Comparison of ENCODE assay signal across 8 cellular contexts in genomic region chr7:20172736-20173334, GRCh38. TPM values are rescaled to one million over a fixed set of nuclear protein-coding genes. Genes with fewer than 3 reads are reported as not detected.
DNase-seq lines count a peak whose midpoint lies in the region; ATAC-seq lines count a peak whose summit lies in the region.

No MANE protein-coding gene starts in this region.

- H3K36me3 Mint-ChIP-seq in naive B cell, result peaks cover 0 to 6% of the 10 kb centered on the region in 2 donors

- no peaks in the 10 kb centered on the region for H3K27me3 Mint-ChIP-seq in naive B cell

- H3K4me1 Mint-ChIP-seq in naive B cell, result no peaks in the 10 kb centered on the region

- no peak overlapping the region for H3K27ac Mint-ChIP-seq in naive B cell

- H3K4me3 Mint-ChIP-seq in naive B cell, result no peak overlapping the region

- peak; percentile 47 to 60 for ATAC-seq in naive B cell (ENCODE audit: low read depth in 2 of 2)

- DNase-seq in 8988T, result peak; percentile 14
- peak; percentile 89 for DNase-seq in ELF-1 (ENCODE audit: low read depth, low spot score)
- DNase-seq in HK-2 (ENCODE audit: unreplicated experiment), result peak; percentile 63
- DNase-seq in OCI-M1 (lab: John Stamatoyannopoulos, UW), result peak; percentile 66
- peak; percentile 74 for DNase-seq in ecto neural progenitor cell (ENCODE audit: low spot score)
- peak; percentile 25 for DNase-seq in naive B cell
- no peak for DNase-seq in effector CD4-positive, alpha-beta T cell
- DNase-seq in NK-92 (lab: John Stamatoyannopoulos, UW; ENCODE audit: unreplicated experiment), result no peak

- H3K9me3 Mint-ChIP-seq in naive B cell, result no peaks in the 10 kb centered on the region

RNA-seq across cellular contexts. Expression of gene MACC1, which starts 44.3 kb away (rescaled TPM):
- 1 to 10 TPM in 3 of 6 donors, under 1 TPM in 3; 0.06 to 1.9 (median 0.89) TPM for polyA plus RNA-seq in naive B cell (ENCODE audit: low read depth in 6 of 6)

Comparison
In these comparisons a context has a peak if more than half of its experiments do, and no peak if none do; other contexts are left out.
1. DNase-seq: peak in 8988T (single experiment), ELF-1 (single experiment), HK-2 (single experiment), OCI-M1 (single experiment), ecto neural progenitor cell (single experiment) and naive B cell (single experiment); none in effector CD4-positive, alpha-beta T cell (single experiment) and NK-92 (single experiment).